20 cellular contexts compared by ENCODE assay signal in the genomic region with DNA sequence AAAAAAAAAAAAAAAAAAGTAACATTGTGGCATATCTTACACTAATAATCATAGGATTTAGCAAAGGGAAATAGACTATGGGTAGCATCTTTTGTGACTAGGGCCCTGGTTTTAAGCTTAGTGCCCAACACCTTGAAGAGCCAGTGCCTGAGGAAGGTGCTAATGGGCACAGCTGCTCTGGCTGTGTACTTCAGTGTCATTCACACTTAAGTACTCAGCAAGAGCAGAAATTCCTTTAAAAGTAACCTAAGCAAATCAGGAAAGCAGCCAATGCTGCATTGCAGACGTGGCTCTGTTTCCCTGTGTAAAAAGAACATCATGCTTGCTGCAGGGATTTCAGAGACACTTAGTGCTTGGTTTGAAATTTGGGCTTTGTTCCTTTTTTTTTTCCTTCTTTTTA.
"Had no signal": no experiment of that assay in that cellular context is flagged by ENCODE, and none has a peak within 500 bp of the region (broad histone marks: within the 10 kb centered on the region; RNA-seq: fewer than 3 reads in every experiment).

No MANE protein-coding gene starts in this region.

- H3K36me3 ChIP-seq: ascending aorta, esophagus muscularis mucosa, gastroesophageal sphincter, heart left ventricle, prostate gland, right atrium auricular region had no signal

- H3K36me3 Mint-ChIP-seq: activated naive CD4-positive, alpha-beta T cell treated with anti-CD3 and anti-CD28 coated beads, Interleukin-2, amount 50 U/mL, for 24 hours; immature natural killer cell; type B pancreatic cell had no signal

- H3K9me3 Mint-ChIP-seq: activated naive CD4-positive, alpha-beta T cell treated with anti-CD3 and anti-CD28 coated beads, Interleukin-2, amount 50 U/mL, for 24 hours; nephron progenitor cell; stimulated activated naive CD8-positive, alpha-beta T cell treated with anti-CD3 and anti-CD28 coated beads, Interleukin-15, amount 100 ng/mL, for 72 hours; type B pancreatic cell had no signal

- H3K27ac ChIP-seq: ascending aorta, esophagus muscularis mucosa, heart left ventricle, prostate gland, right atrium auricular region, VCaP had no signal

- H3K9me3 ChIP-seq: ascending aorta, esophagus muscularis mucosa, gastroesophageal sphincter, heart left ventricle, prostate gland, right atrium auricular region had no signal

- ATAC-seq: gastroesophageal sphincter; heart left ventricle; stimulated activated naive CD8-positive, alpha-beta T cell treated with anti-CD3 and anti-CD28 coated beads, Interleukin-15, amount 100 ng/mL, for 72 hours; T-helper 17 cell had no signal

- H3K27me3 Mint-ChIP-seq: stimulated activated naive CD8-positive, alpha-beta T cell treated with anti-CD3 and anti-CD28 coated beads, Interleukin-15, amount 100 ng/mL, for 72 hours; type B pancreatic cell had no signal

- H3K4me3 ChIP-seq: ascending aorta, esophagus muscularis mucosa, gastroesophageal sphincter, heart left ventricle, prostate gland, right atrium auricular region had no signal

- DNase-seq: activated CD4-positive, alpha-beta T cell treated with anti-CD3 and anti-CD28 coated beads for 1 hour; activated CD8-positive, alpha-beta memory T cell treated with anti-CD3 and anti-CD28 coated beads for 24 hours; activated CD8-positive, alpha-beta memory T cell treated with anti-CD3 and anti-CD28 coated beads, Interleukin-2, amount 50 U/mL, for 48 hours; activated effector memory CD4-positive, alpha-beta T cell treated with Interleukin-2 at 50 U/mL for 16 hours; activated T-cell treated with anti-CD3 and anti-CD28 coated beads, Interleukin-2, amount 50 U/mL, for 48 hours; effector CD4-positive, alpha-beta T cell; heart left ventricle; immature natural killer cell; nephron progenitor cell; stimulated activated CD4-positive, alpha-beta T cell treated with anti-CD3 and anti-CD28 coated beads, Interleukin-2, amount 100 ng/mL, for 48 hours; stimulated activated naive CD8-positive, alpha-beta T cell treated with anti-CD3 and anti-CD28 coated beads, Interleukin-15, amount 100 ng/mL, for 72 hours; T-helper 17 cell had no signal

- H3K4me3 Mint-ChIP-seq: activated naive CD4-positive, alpha-beta T cell treated with anti-CD3 and anti-CD28 coated beads, Interleukin-2, amount 50 U/mL, for 24 hours; immature natural killer cell; nephron progenitor cell; stimulated activated naive CD8-positive, alpha-beta T cell treated with anti-CD3 and anti-CD28 coated beads, Interleukin-15, amount 100 ng/mL, for 72 hours; T-helper 17 cell; type B pancreatic cell had no signal

- H3K4me1 Mint-ChIP-seq: activated naive CD4-positive, alpha-beta T cell treated with anti-CD3 and anti-CD28 coated beads, Interleukin-2, amount 50 U/mL, for 24 hours; immature natural killer cell; nephron progenitor cell; stimulated activated naive CD8-positive, alpha-beta T cell treated with anti-CD3 and anti-CD28 coated beads, Interleukin-15, amount 100 ng/mL, for 72 hours; T-helper 17 cell had no signal

- H3K27ac Mint-ChIP-seq: activated naive CD4-positive, alpha-beta T cell treated with anti-CD3 and anti-CD28 coated beads, Interleukin-2, amount 50 U/mL, for 24 hours; immature natural killer cell; nephron progenitor cell; stimulated activated naive CD8-positive, alpha-beta T cell treated with anti-CD3 and anti-CD28 coated beads, Interleukin-15, amount 100 ng/mL, for 72 hours; T-helper 17 cell; type B pancreatic cell had no signal

- H3K4me1 ChIP-seq: ascending aorta, heart left ventricle, prostate gland, right atrium auricular region had no signal

- H3K27me3 ChIP-seq: ascending aorta, esophagus muscularis mucosa, gastroesophageal sphincter, heart left ventricle, right atrium auricular region had no signal
